ENCODE assay signal across 23 cellular contexts in genomic region chr14:32820182-32820581, GRCh38.
"Had no signal": no experiment of that assay in that cellular context is flagged by ENCODE, and none has a peak within 500 bp of the region (broad histone marks: within the 10 kb centered on the region; RNA-seq: fewer than 3 reads in every experiment).

No MANE protein-coding gene starts in this region.

- H3K4me1 ChIP-seq: breast epithelium, right lobe of liver, testis, vagina had no signal

- H3K4me3 ChIP-seq: breast epithelium, esophagus muscularis mucosa, gastroesophageal sphincter, right lobe of liver, smooth muscle cell, stomach, testis, vagina had no signal

- ATAC-seq: activated T-cell treated with anti-CD3 and anti-CD28 coated beads, Interleukin-2, amount 50 U/mL, for 4 hours; gastroesophageal sphincter; natural killer cell; right lobe of liver; SK-N-SH treated with all-trans-retinoic acid at 6 μM for 48 hours; stimulated activated memory B cell treated with anti-CD40 and anti-IgM and Interleukin-4, amounts not matched to agents 10 μg/mL and 1 μg/mL and 100 μg/mL, for 72 hours had no signal

- H3K36me3 ChIP-seq: breast epithelium, esophagus muscularis mucosa, right lobe of liver, stomach, vagina had no signal

- H3K27me3 ChIP-seq: breast epithelium, esophagus muscularis mucosa, gastroesophageal sphincter, right lobe of liver, stomach, testis, vagina had no signal

- H3K4me1 Mint-ChIP-seq: natural killer cell; stimulated activated memory B cell treated with anti-CD40 and anti-IgM and Interleukin-4, amounts not matched to agents 10 μg/mL and 1 μg/mL and 100 μg/mL, for 72 hours had no signal

- H3K27ac ChIP-seq: breast epithelium, esophagus muscularis mucosa, gastroesophageal sphincter, right lobe of liver, stomach, testis, vagina had no signal

- DNase-seq: activated CD4-positive, alpha-beta T cell treated with anti-CD3 and anti-CD28 coated beads for 4 hours; activated CD4-positive, alpha-beta T cell treated with anti-CD3 and anti-CD28 coated beads, Interleukin-2, amount 50 U/mL, for 48 hours; activated CD4-positive, CD25-positive, alpha-beta regulatory T cell; activated CD8-positive, alpha-beta memory T cell treated with anti-CD3 and anti-CD28 coated beads, Interleukin-2, amount 50 U/mL, for 48 hours; activated naive CD4-positive, alpha-beta T cell; activated T-cell treated with anti-CD3 and anti-CD28 coated beads, Interleukin-2, amount 50 U/mL, for 4 hours; head of caudate nucleus; natural killer cell; right lobe of liver; stimulated activated CD4-positive, alpha-beta T cell treated with anti-CD3 and anti-CD28 coated beads, Interleukin-15, amount 100 ng/mL, for 24 hours; stomach; T-helper 9 cell; testis had no signal

- H3K9me3 ChIP-seq: breast epithelium, esophagus muscularis mucosa, gastroesophageal sphincter, right lobe of liver, stomach, testis, vagina had no signal

- H3K9me3 Mint-ChIP-seq: activated T-cell treated with anti-CD3 and anti-CD28 coated beads, Interleukin-2, amount 50 U/mL, for 4 hours; activated T-helper 2 cell treated with anti-CD3 and anti-CD28 coated beads, Interferon-gamma antibody, Interleukin-2, Interleukin-4, amounts not matched to agents 10 μg/mL and 5 μg/mL and 100 μg/mL, durations not matched to agents 14 hours and 24 hours and 36 hours; stimulated activated memory B cell treated with anti-CD40 and anti-IgM and Interleukin-4, amounts not matched to agents 10 μg/mL and 1 μg/mL and 100 μg/mL, for 72 hours; type B pancreatic cell had no signal

- H3K27ac Mint-ChIP-seq: activated naive CD8-positive, alpha-beta T cell; activated T-helper 2 cell treated with anti-CD3 and anti-CD28 coated beads, Interferon-gamma antibody, Interleukin-2, Interleukin-4, amounts not matched to agents 10 μg/mL and 5 μg/mL and 100 μg/mL, durations not matched to agents 14 hours and 24 hours and 36 hours; natural killer cell; stimulated activated memory B cell treated with anti-CD40 and anti-IgM and Interleukin-4, amounts not matched to agents 10 μg/mL and 1 μg/mL and 100 μg/mL, for 72 hours; type B pancreatic cell had no signal

- H3K36me3 Mint-ChIP-seq: natural killer cell; stimulated activated memory B cell treated with anti-CD40 and anti-IgM and Interleukin-4, amounts not matched to agents 10 μg/mL and 1 μg/mL and 100 μg/mL, for 72 hours; type B pancreatic cell had no signal

- H3K27me3 Mint-ChIP-seq: activated naive CD8-positive, alpha-beta T cell; stimulated activated memory B cell treated with anti-CD40 and anti-IgM and Interleukin-4, amounts not matched to agents 10 μg/mL and 1 μg/mL and 100 μg/mL, for 72 hours; type B pancreatic cell had no signal

- H3K4me3 Mint-ChIP-seq: activated naive CD8-positive, alpha-beta T cell; activated T-cell treated with anti-CD3 and anti-CD28 coated beads, Interleukin-2, amount 50 U/mL, for 4 hours; natural killer cell; stimulated activated memory B cell treated with anti-CD40 and anti-IgM and Interleukin-4, amounts not matched to agents 10 μg/mL and 1 μg/mL and 100 μg/mL, for 72 hours; type B pancreatic cell had no signal
